ENCODE assay signal across 11 cellular contexts in the genomic region with DNA sequence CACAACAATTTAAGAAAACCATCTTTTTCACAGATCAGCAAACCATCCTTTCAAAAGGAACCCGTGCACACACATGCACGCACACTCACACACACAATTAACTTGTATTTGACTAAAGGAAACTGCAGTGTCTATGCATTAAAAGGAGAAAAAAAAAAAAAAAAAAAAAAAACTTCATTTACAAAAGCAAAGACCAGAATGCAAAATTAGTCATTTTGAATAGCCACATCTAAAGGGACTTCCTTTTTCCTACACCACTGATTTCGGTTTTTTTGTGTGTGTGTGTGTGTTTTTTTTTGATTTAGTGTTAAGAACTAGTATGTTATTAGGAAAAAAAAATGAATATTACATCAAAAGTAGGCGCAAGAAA. TPM values are rescaled to one million over a fixed set of nuclear protein-coding genes. Genes with fewer than 3 reads are reported as not detected.
DNase-seq lines count a peak whose midpoint lies in the region; ATAC-seq and TF ChIP-seq lines count a peak whose summit lies in the region.
"Had no signal": no experiment of that assay in that cellular context is flagged by ENCODE, and none has a peak within 500 bp of the region (broad histone marks: within the 10 kb centered on the region; RNA-seq: fewer than 3 reads in every experiment).

No MANE protein-coding gene starts in this region.

- no peak for TF ChIP-seq CTCF in Loucy (conservative IDR thresholded peaks at IDR 0.05; ENCODE audit: low read length)
- TF ChIP-seq CTCF in neural cell (IDR thresholded peaks at IDR 0.05; ENCODE audit: poor library complexity, severe bottlenecking), result no peak

- H3K4me1 Mint-ChIP-seq in CD4-positive, CD25-positive, alpha-beta regulatory T cell, result peaks cover 2 to 43% (median 12%) of the 10 kb centered on the region in 4 donors
- peaks cover 35% of the 10 kb centered on the region for H3K4me1 Mint-ChIP-seq in central memory CD8-positive, alpha-beta T cell

- peak overlapping the region; percentile 99 for H3K9ac ChIP-seq in Loucy (ENCODE audit: low read depth, low read length, poor library complexity, severe bottlenecking)
- no peak overlapping the region for H3K9ac ChIP-seq in neural cell (ENCODE audit: low read length)

- H3K27ac Mint-ChIP-seq in CD4-positive, CD25-positive, alpha-beta regulatory T cell, result no peak overlapping the region
- no peak overlapping the region for H3K27ac Mint-ChIP-seq in central memory CD8-positive, alpha-beta T cell (ENCODE audit: low read depth)
- H3K27ac Mint-ChIP-seq: activated T-cell treated with anti-CD3 and anti-CD28 coated beads, Interleukin-2, amount 50 U/mL, for 24 hours had no signal

- H3K79me2 ChIP-seq in Loucy (ENCODE audit: insufficient read depth, low read length) (peaks cover 100% of the 10 kb centered on the region), neural cell (replicated peaks; ENCODE audit: insufficient read depth, low read length) (peaks cover 63% of the 10 kb centered on the region)

- H3K4me3 ChIP-seq in CD4-positive, CD25-positive, alpha-beta regulatory T cell (ENCODE audit: low read depth, low read length), result peak overlapping the region; percentile 66
- H3K4me3 ChIP-seq in Loucy (ENCODE audit: low read length, poor library complexity, severe bottlenecking) (peak overlapping the region; percentile 85), neural cell (ENCODE audit: low read length) (peak overlapping the region; percentile 58)

- no peak overlapping the region for H3K4me3 Mint-ChIP-seq in CD4-positive, CD25-positive, alpha-beta regulatory T cell
- no peak overlapping the region for H3K4me3 Mint-ChIP-seq in central memory CD8-positive, alpha-beta T cell
- H3K4me3 Mint-ChIP-seq: activated T-cell treated with anti-CD3 and anti-CD28 coated beads, Interleukin-2, amount 50 U/mL, for 24 hours had no signal

- no peak for TF ChIP-seq EP300 in neural cell (conservative IDR thresholded peaks at IDR 0.05; ENCODE audit: poor library complexity, severe bottlenecking)

- H3K27ac ChIP-seq in CD4-positive, CD25-positive, alpha-beta regulatory T cell (ENCODE audit: insufficient read depth, low read length, poor library complexity, severe bottlenecking), result peak overlapping the region; percentile 1
- no peak overlapping the region for H3K27ac ChIP-seq in neural cell (ENCODE audit: low read length)

- H3K4me2 ChIP-seq in Loucy (ENCODE audit: low read depth, low read length, poor library complexity, severe bottlenecking) (peak overlapping the region; percentile 94), neural cell (ENCODE audit: low read length) (peak overlapping the region; percentile 74)

- no peaks in the 10 kb centered on the region for H3K9me2 ChIP-seq in Loucy (replicated peaks; ENCODE audit: low read depth, low read length)
- H3K9me2 ChIP-seq in neural cell (ENCODE audit: insufficient read depth, low read length), result no peaks in the 10 kb centered on the region

- no peaks in the 10 kb centered on the region for H3K9me3 ChIP-seq in CD4-positive, CD25-positive, alpha-beta regulatory T cell (ENCODE audit: control insufficient read depth in 2 of 2, low read length in 2 of 2)
- H3K9me3 ChIP-seq in Loucy (ENCODE audit: insufficient read depth, low read depth, low read length), result no peaks in the 10 kb centered on the region
- no peaks in the 10 kb centered on the region for H3K9me3 ChIP-seq in neural cell (ENCODE audit: low read length)

- peaks cover 81% of the 10 kb centered on the region for H4K20me1 ChIP-seq in Loucy (ENCODE audit: insufficient read depth, low read length, poor library complexity, severe bottlenecking)
- no peaks in the 10 kb centered on the region for H4K20me1 ChIP-seq in neural cell (ENCODE audit: insufficient read depth)

- no peaks in the 10 kb centered on the region for H3K27me3 ChIP-seq in CD4-positive, CD25-positive, alpha-beta regulatory T cell (ENCODE audit: control insufficient read depth, insufficient read depth, low read length)
- H3K27me3 ChIP-seq in Loucy (ENCODE audit: insufficient read depth, low read length, poor library complexity, severe bottlenecking), result no peaks in the 10 kb centered on the region
- no peaks in the 10 kb centered on the region for H3K27me3 ChIP-seq in neural cell (ENCODE audit: insufficient read depth, low read depth, low read length)

- peaks cover 24% of the 10 kb centered on the region for H3K36me3 Mint-ChIP-seq in CD4-positive, CD25-positive, alpha-beta regulatory T cell
- H3K36me3 Mint-ChIP-seq in central memory CD8-positive, alpha-beta T cell (ENCODE audit: insufficient read depth), result peaks cover 18% of the 10 kb centered on the region

- TF ChIP-seq RAD21 in neural cell (conservative IDR thresholded peaks at IDR 0.05), result no peak

- peak; percentile 22 to 61 for ATAC-seq in CD4-positive, CD25-positive, alpha-beta regulatory T cell (ENCODE audit: low read depth in 2 of 2)
- ATAC-seq in central memory CD8-positive, alpha-beta T cell (replicated peaks; ENCODE audit: extremely low read depth, poor library complexity, severe bottlenecking), result peak; percentile 52
- no peak for ATAC-seq in GM21423 (IDR thresholded peaks at IDR 0.05; ENCODE audit: unreplicated experiment)

- peak in 2 of 3 donors; percentile 53 to 64 for DNase-seq in CD4-positive, CD25-positive, alpha-beta regulatory T cell
- no peak for DNase-seq in central memory CD8-positive, alpha-beta T cell (ENCODE audit: low spot score in 2 of 2)
- DNase-seq in stimulated activated CD8-positive, alpha-beta memory T cell treated with anti-CD3 and anti-CD28 coated beads, Interleukin-4, amount 100 ng/mL, for 48 hours, result no peak
- no peak for DNase-seq in GOT3 (lab: John Stamatoyannopoulos, UW)
- DNase-seq in NCI-H2171 (lab: John Stamatoyannopoulos, UW), result no peak
- DNase-seq: activated T-cell treated with anti-CD3 and anti-CD28 coated beads, Interleukin-2, amount 50 U/mL, for 24 hours; DMS79; small intestine had no signal

- H3K4me1 ChIP-seq in CD4-positive, CD25-positive, alpha-beta regulatory T cell (ENCODE audit: control insufficient read depth, insufficient read depth, low read length, poor library complexity, severe bottlenecking), result peaks cover 67% of the 10 kb centered on the region
- peaks cover 75% of the 10 kb centered on the region for H3K4me1 ChIP-seq in Loucy (ENCODE audit: insufficient read depth, low read length, poor library complexity, severe bottlenecking)

- peaks cover 32% of the 10 kb centered on the region for H3K36me3 ChIP-seq in CD4-positive, CD25-positive, alpha-beta regulatory T cell (ENCODE audit: control insufficient read depth, insufficient read depth, low read length)
- H3K36me3 ChIP-seq in Loucy (ENCODE audit: insufficient read depth, low read length), result peaks cover 39% of the 10 kb centered on the region; the same call in 1 of the 2 replicates
- no peaks in the 10 kb centered on the region for H3K36me3 ChIP-seq in neural cell (ENCODE audit: insufficient read depth, low read length)

- H3K9me3 Mint-ChIP-seq in CD4-positive, CD25-positive, alpha-beta regulatory T cell, result no peaks in the 10 kb centered on the region
- no peaks in the 10 kb centered on the region for H3K9me3 Mint-ChIP-seq in central memory CD8-positive, alpha-beta T cell
- H3K9me3 Mint-ChIP-seq: activated T-cell treated with anti-CD3 and anti-CD28 coated beads, Interleukin-2, amount 50 U/mL, for 24 hours had no signal

- H3F3A ChIP-seq in Loucy (ENCODE audit: low read depth) (no peaks in the 10 kb centered on the region), neural cell (ENCODE audit: insufficient read depth, low read length, poor library complexity, severe bottlenecking) (no peaks in the 10 kb centered on the region)

- H3K27me3 Mint-ChIP-seq in CD4-positive, CD25-positive, alpha-beta regulatory T cell, result no peaks in the 10 kb centered on the region
- no peaks in the 10 kb centered on the region for H3K27me3 Mint-ChIP-seq in central memory CD8-positive, alpha-beta T cell
- H3K27me3 Mint-ChIP-seq: activated T-cell treated with anti-CD3 and anti-CD28 coated beads, Interleukin-2, amount 50 U/mL, for 24 hours had no signal

- H2AFZ ChIP-seq in Loucy (ENCODE audit: low read length), result no peak overlapping the region
- H2AFZ ChIP-seq in neural cell (ENCODE audit: low read depth, low read length), result no peak overlapping the region

TF ChIP-seq in neural cell, 6 proteins besides CTCF, POLR2A, EP300 and RAD21:
- TF ChIP-seq SMC3 (conservative IDR thresholded peaks at IDR 0.05; ENCODE audit: poor library complexity), result no peak
- TF ChIP-seq POLR2AphosphoS5 (IDR thresholded peaks at IDR 0.05), result no peak
- TF ChIP-seq MXI1 (conservative IDR thresholded peaks at IDR 0.05; ENCODE audit: poor library complexity, severe bottlenecking), result no peak
- TF ChIP-seq, protein P1, sequence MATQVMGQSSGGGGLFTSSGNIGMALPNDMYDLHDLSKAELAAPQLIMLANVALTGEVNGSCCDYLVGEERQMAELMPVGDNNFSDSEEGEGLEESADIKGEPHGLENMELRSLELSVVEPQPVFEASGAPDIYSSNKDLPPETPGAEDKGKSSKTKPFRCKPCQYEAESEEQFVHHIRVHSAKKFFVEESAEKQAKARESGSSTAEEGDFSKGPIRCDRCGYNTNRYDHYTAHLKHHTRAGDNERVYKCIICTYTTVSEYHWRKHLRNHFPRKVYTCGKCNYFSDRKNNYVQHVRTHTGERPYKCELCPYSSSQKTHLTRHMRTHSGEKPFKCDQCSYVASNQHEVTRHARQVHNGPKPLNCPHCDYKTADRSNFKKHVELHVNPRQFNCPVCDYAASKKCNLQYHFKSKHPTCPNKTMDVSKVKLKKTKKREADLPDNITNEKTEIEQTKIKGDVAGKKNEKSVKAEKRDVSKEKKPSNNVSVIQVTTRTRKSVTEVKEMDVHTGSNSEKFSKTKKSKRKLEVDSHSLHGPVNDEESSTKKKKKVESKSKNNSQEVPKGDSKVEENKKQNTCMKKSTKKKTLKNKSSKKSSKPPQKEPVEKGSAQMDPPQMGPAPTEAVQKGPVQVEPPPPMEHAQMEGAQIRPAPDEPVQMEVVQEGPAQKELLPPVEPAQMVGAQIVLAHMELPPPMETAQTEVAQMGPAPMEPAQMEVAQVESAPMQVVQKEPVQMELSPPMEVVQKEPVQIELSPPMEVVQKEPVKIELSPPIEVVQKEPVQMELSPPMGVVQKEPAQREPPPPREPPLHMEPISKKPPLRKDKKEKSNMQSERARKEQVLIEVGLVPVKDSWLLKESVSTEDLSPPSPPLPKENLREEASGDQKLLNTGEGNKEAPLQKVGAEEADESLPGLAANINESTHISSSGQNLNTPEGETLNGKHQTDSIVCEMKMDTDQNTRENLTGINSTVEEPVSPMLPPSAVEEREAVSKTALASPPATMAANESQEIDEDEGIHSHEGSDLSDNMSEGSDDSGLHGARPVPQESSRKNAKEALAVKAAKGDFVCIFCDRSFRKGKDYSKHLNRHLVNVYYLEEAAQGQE (IDR thresholded peaks at IDR 0.05; ENCODE audit: borderline replicate concordance), result no peak
- no peak for TF ChIP-seq TAF1 (IDR thresholded peaks at IDR 0.05; ENCODE audit: low read depth)

RNA-seq across cellular contexts. Expression of a gene that starts 6.3 kb away (rescaled TPM):
- 47.2 TPM for total RNA-seq in CD4-positive, CD25-positive, alpha-beta regulatory T cell
- polyA plus RNA-seq in CD4-positive, CD25-positive, alpha-beta regulatory T cell, result 10 to 100 TPM in 1 of 4 donors, 1 to 10 TPM in 3; 7.5 to 10.4 (median 8.2) TPM
- polyA plus RNA-seq in neural cell, result 16.8 and 20.5 TPM in 2 replicates
- polyA minus RNA-seq in neural cell, result 35.3 and 42.6 TPM in 2 replicates

Comparison
In these comparisons a context has a peak if more than half of its experiments do, and no peak if none do; other contexts are left out.
1. DNase-seq: peak in CD4-positive, CD25-positive, alpha-beta regulatory T cell (2 of 3); none in central memory CD8-positive, alpha-beta T cell (0 of 2), stimulated activated CD8-positive, alpha-beta memory T cell treated with anti-CD3 and anti-CD28 coated beads, Interleukin-4, amount 100 ng/mL, for 48 hours (single experiment), GOT3 (single experiment) and NCI-H2171 (single experiment).
2. Peak in every context shown above with its lines, with median percentiles within 50 percentile points of each other: H3K4me3 ChIP-seq.